Comparison of ENCODE assay signal across 19 cellular contexts in genomic region chr14:82345149-82345548, GRCh38.
DNase-seq lines count a peak whose midpoint lies in the region; TF ChIP-seq lines count a peak whose summit lies in the region.
"Had no signal": no experiment of that assay in that cellular context is flagged by ENCODE, and none has a peak within 500 bp of the region (broad histone marks: within the 10 kb centered on the region; RNA-seq: fewer than 3 reads in every experiment).

No MANE protein-coding gene starts in this region.

- TF ChIP-seq EP300 in sigmoid colon (IDR thresholded peaks at IDR 0.05): no peak

- intact Hi-C loops in sigmoid colon (cut with DNase I): no loop called here

- no peak overlapping the region for H3K27ac ChIP-seq in sigmoid colon
- H3K27ac ChIP-seq: 22Rv1; BLaER1 treated with 17β-estradiol and CSF1 and Interleukin-3, amounts not matched to agents 10 nM and 100 nM had no signal

- TF ChIP-seq POLR2A in sigmoid colon (IDR thresholded peaks at IDR 0.05): no peak

- DNase-seq in DMS53 (lab: John Stamatoyannopoulos, UW) (peak; percentile 2), DMS53 treated with DMSO at 0.1 percent for 48 hours (lab: John Stamatoyannopoulos, UW; ENCODE audit: unreplicated experiment) (no peak), NCI-H2171 treated with DMSO at 0.1 percent for 48 hours (lab: John Stamatoyannopoulos, UW) (peak; percentile 86), NCI-H524 treated with DMSO at 0.1 percent for 48 hours (lab: John Stamatoyannopoulos, UW) (peak; percentile 69), mucosa of gallbladder (ENCODE audit: low spot score) (no peak), sigmoid colon (no peak)
- DNase-seq: BE2C; Calu3; CD4-positive, alpha-beta memory T cell; COR-L47; DMS79; EL; GDM1; GOT3; HFFc6 had no signal

- H3K9me3 ChIP-seq in sigmoid colon: no peaks in the 10 kb centered on the region
- H3K9me3 ChIP-seq: BE2C; BLaER1 treated with 17β-estradiol and CSF1 and Interleukin-3, amounts not matched to agents 10 nM and 100 nM; HAP-1 had no signal

- no peaks in the 10 kb centered on the region for H3K36me3 ChIP-seq in sigmoid colon
- H3K36me3 ChIP-seq: BE2C; BLaER1 treated with 17β-estradiol and CSF1 and Interleukin-3, amounts not matched to agents 10 nM and 100 nM; HAP-1 had no signal

- H3K4me3 ChIP-seq in sigmoid colon: no peak overlapping the region
- H3K4me3 ChIP-seq: BLaER1 treated with 17β-estradiol and CSF1 and Interleukin-3, amounts not matched to agents 10 nM and 100 nM; GM12878; HAP-1 had no signal

- no peaks in the 10 kb centered on the region for H3K4me1 ChIP-seq in sigmoid colon
- H3K4me1 ChIP-seq: BE2C; BLaER1 treated with 17β-estradiol and CSF1 and Interleukin-3, amounts not matched to agents 10 nM and 100 nM; HAP-1 had no signal

- no peaks in the 10 kb centered on the region for H3K27me3 ChIP-seq in sigmoid colon
- H3K27me3 ChIP-seq: BE2C; BLaER1 treated with 17β-estradiol and CSF1 and Interleukin-3, amounts not matched to agents 10 nM and 100 nM had no signal

- no peak for TF ChIP-seq CTCF in sigmoid colon (IDR thresholded peaks at IDR 0.05)

Comparison
In these comparisons a context has a peak if more than half of its experiments do, and no peak if none do; other contexts are left out.
1. DNase-seq: peak in DMS53 (single experiment), NCI-H2171 treated with DMSO at 0.1 percent for 48 hours (single experiment) and NCI-H524 treated with DMSO at 0.1 percent for 48 hours (single experiment); none in DMS53 treated with DMSO at 0.1 percent for 48 hours (single experiment), mucosa of gallbladder (single experiment) and sigmoid colon (single experiment).